ENCODE assay signal across 24 cellular contexts in the genomic region with DNA sequence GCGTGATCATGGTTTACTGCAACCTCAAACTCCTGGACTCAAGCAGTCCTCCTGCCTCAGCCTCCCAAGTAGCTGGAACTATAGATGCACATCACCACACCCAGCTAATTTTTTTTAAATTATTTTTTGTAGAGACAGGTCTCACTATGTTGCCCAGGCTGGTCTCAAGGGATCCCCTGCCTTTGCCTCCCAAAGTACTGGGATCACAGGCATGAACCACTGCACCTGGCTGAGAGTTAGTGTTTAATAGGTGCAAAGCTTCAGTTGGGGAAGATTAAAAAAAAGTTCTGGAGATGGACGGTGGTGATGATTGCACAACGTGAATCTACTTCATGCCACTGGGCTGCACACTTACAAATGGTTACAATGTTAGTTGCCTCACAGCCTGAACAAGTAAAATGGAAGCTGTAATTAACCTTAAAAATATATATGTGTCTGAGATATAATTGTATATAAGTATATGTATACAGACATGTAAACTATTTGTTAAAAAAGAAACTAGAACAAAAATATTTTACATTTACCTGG.
"Had no signal": no experiment of that assay in that cellular context is flagged by ENCODE, and none has a peak within 500 bp of the region (broad histone marks: within the 10 kb centered on the region; RNA-seq: fewer than 3 reads in every experiment).

No MANE protein-coding gene starts in this region.

- FAIRE-seq: colon, pancreas had no signal

- H3K27me3 ChIP-seq: body of pancreas, neutrophil, pancreas, spleen had no signal

- H3K4me3 ChIP-seq: body of pancreas, lower lobe of right lung, pancreas, spleen, thoracic aorta had no signal

- H3K9me3 ChIP-seq: body of pancreas, lower lobe of right lung, neutrophil, pancreas, spleen, thoracic aorta had no signal

- ATAC-seq: activated CD4-positive, alpha-beta T cell treated with anti-CD3 and anti-CD28 coated beads for 36 hours; activated T-helper 17 cell treated with anti-CD3 and anti-CD28 coated beads, Interleukin-2, amount 50 U/mL, for 72 hours; body of pancreas; left colon; lower lobe of right lung; natural killer cell treated with Interleukin-12 subunit alpha and Interleukin-12 subunit beta and Interleukin-15 and Interleukin-18, amount 100 ng/mL, for 72 hours; pancreas; stimulated activated naive B cell treated with anti-CD40 and anti-IgM and Interleukin-4, amounts not matched to agents 10 μg/mL and 1 μg/mL and 100 μg/mL, for 72 hours; WTC11 had no signal

- DNase-seq: activated CD4-positive, alpha-beta memory T cell treated with anti-CD3 and anti-CD28 coated beads for 36 hours; activated CD4-positive, alpha-beta T cell treated with anti-CD3 and anti-CD28 coated beads for 36 hours; activated naive CD4-positive, alpha-beta T cell; activated naive CD8-positive, alpha-beta T cell treated with anti-CD3 and anti-CD28 coated beads for 36 hours; activated T-cell treated with anti-CD3 and anti-CD28 coated beads, Interleukin-2, amount 50 U/mL, for 1 hour; body of pancreas; caudate nucleus; endodermal cell; foreskin melanocyte; glutamatergic neuron; hippocampal formation; islet precursor cell; left colon; lower lobe of right lung; pancreas; spleen; stimulated activated naive B cell treated with anti-CD40 and anti-IgM and Interleukin-4, amounts not matched to agents 10 μg/mL and 1 μg/mL and 100 μg/mL, for 72 hours had no signal

- H3K27ac ChIP-seq: body of pancreas, epithelial cell of prostate, neutrophil, pancreas had no signal

- H3K36me3 ChIP-seq: lower lobe of right lung, neutrophil, pancreas, spleen, thoracic aorta had no signal
